ENCODE assay signal across 9 cellular contexts in the genomic region with DNA sequence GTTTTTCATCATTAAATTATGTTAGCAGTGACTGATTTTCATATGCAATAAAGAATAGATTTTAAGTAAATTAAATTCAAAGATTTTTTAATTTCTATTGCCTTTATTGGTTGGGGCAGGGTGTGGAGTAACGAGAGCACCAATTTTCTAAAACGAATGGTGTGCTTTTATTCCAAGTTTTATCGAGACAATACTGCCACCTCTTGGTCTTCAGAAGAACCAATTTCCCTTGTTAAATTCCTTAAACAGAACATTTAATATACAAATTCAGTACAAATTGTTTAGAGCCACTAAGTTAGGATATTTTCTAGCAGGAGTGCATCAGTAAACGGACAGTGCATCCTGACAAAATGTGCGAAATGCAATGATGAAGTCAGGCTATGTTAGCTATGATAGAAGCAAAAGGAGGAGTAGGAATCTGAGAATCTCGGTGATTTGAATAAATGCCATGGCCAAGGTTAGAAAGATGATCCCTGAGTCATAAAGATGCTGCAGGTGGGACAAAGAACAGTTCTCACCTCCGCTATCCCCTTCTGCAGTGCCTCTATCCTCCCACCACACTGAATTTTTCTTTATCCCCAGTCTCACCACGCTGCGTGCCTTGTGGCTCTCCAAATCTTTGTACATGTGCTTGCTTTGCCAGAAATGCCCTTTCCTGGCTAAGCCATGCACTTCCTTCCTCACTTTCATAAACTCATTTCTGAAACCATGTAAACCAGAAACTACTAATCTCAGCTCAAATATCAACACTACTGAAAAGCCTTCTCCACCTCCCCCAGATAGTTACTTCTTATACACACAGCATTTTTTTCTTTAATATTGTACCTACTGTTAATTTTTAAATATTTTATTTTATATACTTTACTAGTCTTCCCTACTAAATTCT. TPM values are rescaled to one million over a fixed set of nuclear protein-coding genes. Genes with fewer than 3 reads are reported as not detected.
A peak's percentile ranks its signal among the peaks of the same experiment; 100 is the strongest.
DNase-seq lines count a peak whose midpoint lies in the region; ATAC-seq, FAIRE-seq and TF ChIP-seq lines count a peak whose summit lies in the region.
"Had no signal": no experiment of that assay in that cellular context is flagged by ENCODE, and none has a peak within 500 bp of the region (broad histone marks: within the 10 kb centered on the region; RNA-seq: fewer than 3 reads in every experiment).

No MANE protein-coding gene starts in this region.

- H3K4me3 ChIP-seq in astrocyte (ENCODE audit: insufficient read depth, low read depth, low read length) (no peak overlapping the region), kidney (ENCODE audit: low read length in 2 of 2) (no peak overlapping the region), aorta (ENCODE audit: low read length in 2 of 2) (no peak overlapping the region)
- H3K4me3 ChIP-seq: BLaER1 treated with 17β-estradiol and CSF1 and Interleukin-3, amounts not matched to agents 10 nM and 100 nM had no signal

- H3K36me3 ChIP-seq in astrocyte (ENCODE audit: insufficient read depth, low read length): peaks cover 77% of the 10 kb centered on the region
- peaks cover 7 to 18% of the 10 kb centered on the region in 2 donors for H3K36me3 ChIP-seq in kidney (ENCODE audit: control insufficient read depth in 1 of 2, insufficient read depth in 2 of 2, low read length in 2 of 2)
- peaks cover 8 to 30% of the 10 kb centered on the region in 2 donors for H3K36me3 ChIP-seq in aorta (ENCODE audit: control insufficient read depth in 1 of 2, insufficient read depth in 2 of 2, low read length in 1 of 2)

- no peak overlapping the region for H3K9ac ChIP-seq in astrocyte (ENCODE audit: low read length)
- no peak overlapping the region for H3K9ac ChIP-seq in kidney (ENCODE audit: low read length in 2 of 2)

- no peak overlapping the region for H3K4me2 ChIP-seq in astrocyte (ENCODE audit: low read length)
- H3K4me2 ChIP-seq: BLaER1 treated with 17β-estradiol and CSF1 and Interleukin-3, amounts not matched to agents 10 nM and 100 nM had no signal

- H3K27me3 ChIP-seq in astrocyte (ENCODE audit: insufficient read depth, low read length) (no peaks in the 10 kb centered on the region), aorta (ENCODE audit: control insufficient read depth in 1 of 2, insufficient read depth in 2 of 2, low read length in 1 of 2) (no peaks in the 10 kb centered on the region)
- H3K27me3 ChIP-seq: BLaER1 treated with 17β-estradiol and CSF1 and Interleukin-3, amounts not matched to agents 10 nM and 100 nM had no signal

- no peaks in the 10 kb centered on the region for H3K9me3 Mint-ChIP-seq in astrocyte (ENCODE audit: unreplicated experiment)

- H3K4me1 ChIP-seq in astrocyte (ENCODE audit: insufficient read depth, low read length): no peaks in the 10 kb centered on the region
- no peaks in the 10 kb centered on the region for H3K4me1 ChIP-seq in kidney (ENCODE audit: control insufficient read depth in 1 of 2, insufficient read depth in 1 of 2, low read depth in 1 of 2, low read length in 2 of 2)
- no peaks in the 10 kb centered on the region for H3K4me1 ChIP-seq in aorta (ENCODE audit: control insufficient read depth in 1 of 2, insufficient read depth in 2 of 2, low read length in 2 of 2)

- H3K4me1 Mint-ChIP-seq in astrocyte (ENCODE audit: low read depth, unreplicated experiment): peaks cover 21% of the 10 kb centered on the region

- H4K20me1 ChIP-seq in astrocyte (ENCODE audit: insufficient read depth, low read length): peaks cover 59% of the 10 kb centered on the region
- H4K20me1 ChIP-seq: BLaER1 treated with 17β-estradiol and CSF1 and Interleukin-3, amounts not matched to agents 10 nM and 100 nM had no signal

- FAIRE-seq in astrocyte (lab: Jason Lieb, UNC) (no peak), kidney (lab: Jason Lieb, UNC) (peak; percentile 80)

- H3K4me3 Mint-ChIP-seq in astrocyte (ENCODE audit: unreplicated experiment): no peak overlapping the region

- peak; percentile 69 for ATAC-seq in aorta (ENCODE audit: low FRiP score)

- TF ChIP-seq CTCF in astrocyte (IDR thresholded peaks at IDR 0.05; ENCODE audit: insufficient read depth, low read depth, low read length) (peak; percentile 43), kidney (IDR thresholded peaks at IDR 0.05; ENCODE audit: borderline replicate concordance, extremely low read depth, insufficient read depth) (peak; percentile 52)

- H3K27ac Mint-ChIP-seq in astrocyte (ENCODE audit: unreplicated experiment): no peak overlapping the region

- peaks cover 27% of the 10 kb centered on the region for H3K36me3 Mint-ChIP-seq in astrocyte (ENCODE audit: low read depth, unreplicated experiment)

- peak; percentile 28 for DNase-seq in NCI-H146 (lab: John Stamatoyannopoulos, UW)
- no peak for DNase-seq in NCI-H146 treated with DMSO at 0.1 percent for 48 hours (lab: John Stamatoyannopoulos, UW; ENCODE audit: unreplicated experiment)
- DNase-seq in NAMALWA (ENCODE audit: low spot score): peak; percentile 72
- DNase-seq in astrocyte (ENCODE audit: low read depth): no peak
- DNase-seq in kidney: no peak
- no peak for DNase-seq in aorta
- no peak for DNase-seq in T1000 (lab: John Stamatoyannopoulos, UW)
- DNase-seq in posterior vena cava (ENCODE audit: low spot score): no peak

- H3K27me3 Mint-ChIP-seq in astrocyte (ENCODE audit: low read depth, unreplicated experiment): no peaks in the 10 kb centered on the region

- WGBS in aorta, 2 donors: 34 to 35% methylated on average over 9 of the region's 9 CpGs

- H3K9me3 ChIP-seq in astrocyte (ENCODE audit: insufficient read depth, low read depth, low read length) (no peaks in the 10 kb centered on the region), kidney (ENCODE audit: control insufficient read depth in 1 of 2, low read length in 2 of 2) (no peaks in the 10 kb centered on the region), aorta (ENCODE audit: control insufficient read depth, low read length) (no peaks in the 10 kb centered on the region)
- H3K9me3 ChIP-seq: BLaER1 treated with 17β-estradiol and CSF1 and Interleukin-3, amounts not matched to agents 10 nM and 100 nM had no signal

- peaks cover 32% of the 10 kb centered on the region for H3K79me2 ChIP-seq in astrocyte (ENCODE audit: insufficient read depth, low read length)

- intact Hi-C loops in kidney (cut with DNase I) (loop anchor here (10.0 kb wide), 1 partner anchor 270 kb away; no protein-coding TSS in a partner anchor), aorta (cut with DNase I) (loop anchor here in 1 of 2 donors (5.0 kb wide), 1 partner anchor 267 kb away; no protein-coding TSS in a partner anchor), posterior vena cava (cut with DNase I) (loop anchor here (5.0 to 10.0 kb wide), 2 partner anchors 260 to 267 kb away; no protein-coding TSS in a partner anchor)

- H3K27ac ChIP-seq in astrocyte (ENCODE audit: low read depth, low read length) (no peak overlapping the region), kidney (ENCODE audit: low read depth in 2 of 2, low read length in 2 of 2) (no peak overlapping the region), aorta (ENCODE audit: low read depth in 1 of 2, low read length in 2 of 2) (peak overlapping the region in 1 of 2 donors; percentile 75)
- H3K27ac ChIP-seq: BLaER1 treated with 17β-estradiol and CSF1 and Interleukin-3, amounts not matched to agents 10 nM and 100 nM had no signal

- H2AFZ ChIP-seq in astrocyte (ENCODE audit: low read depth, low read length): no peak overlapping the region

RNA-seq across cellular contexts. Expression of a gene that starts 31.9 kb away (rescaled TPM):
- total RNA-seq in astrocyte (0.72 and 0.91 TPM in 2 replicates), kidney (7.6 TPM), aorta (1 to 10 TPM; 2.5 to 8.8 TPM), posterior vena cava (1 to 10 TPM; 4.3 to 5.6 TPM)
- polyA plus RNA-seq in kidney (ENCODE audit: insufficient read depth, low read depth, low replicate concordance) (2.1 TPM), aorta (1 to 10 TPM; 2.6 to 3.7 TPM)

Comparison
In these comparisons a context has a peak if more than half of its experiments do, and no peak if none do; other contexts are left out.
1. DNase-seq: peak in NCI-H146 (single experiment) and NAMALWA (single experiment); none in NCI-H146 treated with DMSO at 0.1 percent for 48 hours (single experiment), astrocyte (single experiment), kidney (single experiment), aorta (0 of 2), T1000 (single experiment) and posterior vena cava (single experiment).